8 cellular contexts compared by ENCODE assay signal in the genomic region with DNA sequence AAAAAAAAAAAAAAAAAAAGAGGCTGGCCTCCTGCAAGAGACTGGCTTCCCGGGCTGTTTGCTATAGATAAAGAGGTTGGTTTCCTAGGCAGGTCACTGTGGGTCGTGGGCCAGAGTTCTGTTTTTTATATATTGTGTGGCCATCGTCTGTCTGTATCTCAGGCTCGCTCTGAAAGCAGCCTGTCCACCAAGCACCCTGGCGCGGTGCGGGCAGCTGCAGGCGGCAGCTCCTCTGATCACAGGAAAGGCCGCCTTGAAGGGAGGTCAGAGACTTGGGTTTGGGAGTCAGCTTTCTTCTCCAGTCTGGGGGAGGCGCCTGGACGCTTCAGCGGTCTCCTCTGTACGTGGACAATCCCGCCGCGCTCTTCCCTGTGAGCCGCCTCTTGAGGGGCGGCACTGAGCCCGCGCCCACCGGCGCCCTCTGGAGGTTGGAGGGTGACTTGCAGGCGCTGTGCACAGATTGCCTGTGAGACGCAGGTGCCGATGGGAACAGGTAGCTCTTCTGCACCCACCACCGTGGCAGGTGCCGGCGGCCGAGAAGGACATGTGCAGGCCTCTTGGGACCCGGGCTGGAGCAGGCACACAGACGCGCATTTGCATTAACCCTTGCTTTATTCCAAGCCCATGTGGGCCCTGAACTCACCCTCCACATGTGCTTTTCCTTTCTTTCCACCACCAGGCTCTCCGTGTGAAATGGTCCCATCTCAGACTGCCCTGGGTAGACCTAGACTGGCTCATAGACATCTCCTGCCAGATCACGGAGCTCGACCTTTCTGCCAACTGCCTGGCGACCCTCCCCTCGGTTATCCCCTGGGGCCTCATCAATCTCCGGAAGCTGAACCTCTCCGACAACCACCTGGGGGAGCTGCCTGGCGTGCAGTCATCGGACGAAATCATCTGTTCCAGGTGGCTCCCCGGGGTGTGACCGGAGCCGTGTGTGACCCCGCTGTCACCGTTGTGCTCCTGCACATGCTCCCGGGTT.
DNase-seq lines count a peak whose midpoint lies in the region; ATAC-seq, FAIRE-seq and TF ChIP-seq lines count a peak whose summit lies in the region.

No MANE protein-coding gene starts in this region.

- ATAC-seq in GM18868 (IDR thresholded peaks at IDR 0.05; ENCODE audit: unreplicated experiment) (peak; percentile 86), HG03159 (IDR thresholded peaks at IDR 0.05; ENCODE audit: unreplicated experiment) (peak; percentile 70), HepG2 (peak; percentile 90)

- intact Hi-C loops in HepG2 (cut with micrococcal nuclease; ENCODE audit: unreplicated experiment), result no loop called here

- no peak overlapping the region for H3K27ac ChIP-seq in AG04450 (ENCODE audit: low read depth, low read length)
- no peak overlapping the region for H3K27ac ChIP-seq in coronary artery
- no peak overlapping the region for H3K27ac ChIP-seq in HepG2 (ENCODE audit: extremely low read length, insufficient read depth, low read length)

- peak overlapping the region; percentile 55 for H3K9ac ChIP-seq in HepG2 (ENCODE audit: insufficient read depth, low read depth, low read length)

- H4K20me1 ChIP-seq in HepG2 (ENCODE audit: insufficient read depth, low read length), result no peaks in the 10 kb centered on the region

- no peak for TF ChIP-seq POLR2A in HepG2 (IDR thresholded peaks at IDR 0.05; ENCODE audit: insufficient read depth in 1 of 2, low read depth in 2 of 2, low read length in 2 of 2)

- CTCF ChIA-PET in AG04450 (lab: Charles Lee) (interaction anchor here (0.6 to 6.2 kb wide), 96 partner anchors 8 to 659 kb away, joined by 3 to 251 read pairs (median 4); partner anchors contain the start of genes ALDH1A3, CHSY1 and LRRK1), HepG2 (lab: Yijun Ruan, JAX; ENCODE audit: low intra/inter-chr PET ratio, low total read pairs) (interaction anchor here (3.1 to 5.0 kb wide), 2 partner anchors 91 to 380 kb away, joined by 15 to 63 read pairs; partner anchors contain the start of gene LRRK1)

- no TSS peak for BruUV-seq in HepG2 (replicated peaks; lab: Mats Ljungman, UMichigan)

- DNase-seq in AG04450 (ENCODE audit: low read depth, low spot score) (no peak), NCI-H2227 (lab: John Stamatoyannopoulos, UW; ENCODE audit: unreplicated experiment) (peak; percentile 86), coronary artery (ENCODE audit: low spot score) (peak; percentile 79), HepG2 (ENCODE audit: low spot score) (peak; percentile 64)
- peak; percentile 74 to 89 for DNase-seq in activated CD4-positive, alpha-beta T cell treated with anti-CD3 and anti-CD28 coated beads for 4 hours
- DNase-seq in stimulated activated CD4-positive, alpha-beta T cell treated with anti-CD3 and anti-CD28 coated beads, Interleukin-2, amount 100 ng/mL, for 4 hours (ENCODE audit: low read depth), result peak; percentile 76

- H3K4me3 ChIP-seq in AG04450 (ENCODE audit: low read depth, low read length) (peak overlapping the region; percentile 54), coronary artery (peak overlapping the region; percentile 60), HepG2 (replicated peaks in 1 of 3; ENCODE audit: insufficient read depth in 1 of 3, low read depth in 2 of 3, low read length in 3 of 3) (peak overlapping the region; percentile 65 to 77 (median 68))

- H3K4me2 ChIP-seq in HepG2 (ENCODE audit: low read depth, low read length), result peak overlapping the region; percentile 83

- POLR2A ChIA-PET in AG04450 (lab: Yijun Ruan, JAX), result interaction anchor here (0.8 to 1.3 kb wide), 2 partner anchors 89 to 252 kb away, joined by 3 to 4 read pairs; partner anchors contain the start of gene LRRK1
- POLR2A ChIA-PET in HepG2 (lab: Yijun Ruan, JAX), result interaction anchor here (0.5 kb wide), 1 partner anchor 267 kb away, joined by 3 read pairs; no protein-coding TSS in a partner anchor

- FAIRE-seq in HepG2 (lab: Jason Lieb, UNC), result no peak

- no peaks in the 10 kb centered on the region for H3K36me3 ChIP-seq in HepG2 (replicated peaks in 1 of 2; ENCODE audit: control insufficient read depth in 1 of 2, insufficient read depth in 2 of 2, low read length in 2 of 2)

- TF ChIP-seq EP300 in HepG2 (IDR thresholded peaks at IDR 0.05; ENCODE audit: low read depth in 2 of 2, low read length in 2 of 2), result no peak
- TF ChIP-seq EP300 in HepG2 (CRISPR knock-in tag; IDR thresholded peaks at IDR 0.05; ENCODE audit: borderline replicate concordance), result no peak

- in situ Hi-C loops in HepG2 (cut with HindIII; ENCODE audit: extremely low pct_ligation_motif_present, low pct_unique_long_range_greater_than_20kb), result loop anchor here (5.0 to 25.0 kb wide), 2 partner anchors 91 to 346 kb away; partner anchors contain the start of gene LRRK1

- TF ChIP-seq CTCF in AG04450 (IDR thresholded peaks at IDR 0.05; ENCODE audit: low read depth, low read length) (peak; percentile 97), coronary artery (IDR thresholded peaks at IDR 0.05) (peak; percentile 98), HepG2 (CRISPR knock-in tag; IDR thresholded peaks at IDR 0.05) (peak; percentile 95)

- H3K9me3 ChIP-seq in AG04450 (ENCODE audit: control insufficient read depth, insufficient read depth, low read length) (peaks cover 20% of the 10 kb centered on the region), HepG2 (ENCODE audit: low read length) (0 out of 2 replicates have a peak, but pooled peaks cover 6% of the 10 kb centered on the region)

- peak overlapping the region; percentile 68 for H2AFZ ChIP-seq in HepG2 (ENCODE audit: low read length)

- H3K27me3 ChIP-seq in AG04450 (ENCODE audit: control insufficient read depth, insufficient read depth, low read length), result no peaks in the 10 kb centered on the region
- peaks cover 6 to 31% of the 10 kb centered on the region in 2 experiments; a peak in 3 of 5 replicates for H3K27me3 ChIP-seq in HepG2 (ENCODE audit: control insufficient read depth in 1 of 2, insufficient read depth in 2 of 2, low read length in 2 of 2)

- peak; percentile 38; the same call in 1 of the 2 replicates for TF ChIP-seq RAD21 in HepG2 (CRISPR knock-in tag; IDR thresholded peaks at IDR 0.05)

- no peaks in the 10 kb centered on the region for H3K79me2 ChIP-seq in HepG2 (ENCODE audit: insufficient read depth, low read length)

- WGBS in HepG2 (ENCODE audit: low lambda C conversion rate), result 42% methylated on average over 18 of the region's 48 CpGs

- peaks cover 18% of the 10 kb centered on the region for H3K4me1 ChIP-seq in HepG2 (ENCODE audit: insufficient read depth, low read length)

TF ChIP-seq in HepG2, 621 proteins besides CTCF, POLR2A, EP300 and RAD21 (continues in another document):
- no peak for TF ChIP-seq NR2F1 (CRISPR knock-in tag; IDR thresholded peaks at IDR 0.05)
- TF ChIP-seq NR1H2 (CRISPR knock-in tag; IDR thresholded peaks at IDR 0.05; ENCODE audit: borderline replicate concordance, low read depth), result no peak
- TF ChIP-seq, protein P1, sequence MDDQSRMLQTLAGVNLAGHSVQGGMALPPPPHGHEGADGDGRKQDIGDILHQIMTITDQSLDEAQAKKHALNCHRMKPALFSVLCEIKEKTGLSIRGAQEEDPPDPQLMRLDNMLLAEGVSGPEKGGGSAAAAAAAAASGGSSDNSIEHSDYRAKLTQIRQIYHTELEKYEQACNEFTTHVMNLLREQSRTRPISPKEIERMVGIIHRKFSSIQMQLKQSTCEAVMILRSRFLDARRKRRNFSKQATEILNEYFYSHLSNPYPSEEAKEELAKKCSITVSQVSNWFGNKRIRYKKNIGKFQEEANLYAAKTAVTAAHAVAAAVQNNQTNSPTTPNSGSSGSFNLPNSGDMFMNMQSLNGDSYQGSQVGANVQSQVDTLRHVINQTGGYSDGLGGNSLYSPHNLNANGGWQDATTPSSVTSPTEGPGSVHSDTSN (CRISPR knock-in tag; IDR thresholded peaks at IDR 0.05; ENCODE audit: borderline replicate concordance), result no peak
- TF ChIP-seq ZNF580 (CRISPR knock-in tag; IDR thresholded peaks at IDR 0.05; ENCODE audit: borderline replicate concordance, low read depth), result no peak
- TF ChIP-seq PHF8 (CRISPR knock-in tag; IDR thresholded peaks at IDR 0.05), result peak; percentile 63
- no peak for TF ChIP-seq TRIM24 (CRISPR knock-in tag; IDR thresholded peaks at IDR 0.05)
- TF ChIP-seq ZNF160 (CRISPR knock-in tag; IDR thresholded peaks at IDR 0.05), result no peak
- TF ChIP-seq TEAD3 (CRISPR knock-in tag; optimal IDR thresholded peaks at IDR 0.05; ENCODE audit: borderline replicate concordance), result no peak
- TF ChIP-seq KLF12 (CRISPR knock-in tag; IDR thresholded peaks at IDR 0.05; ENCODE audit: borderline replicate concordance), result no peak
- no peak for TF ChIP-seq SNAPC2 (CRISPR knock-in tag; IDR thresholded peaks at IDR 0.05)
- 0 out of 2 replicates have a peak, but pooled peaks have one; percentile 33 for TF ChIP-seq ARID5B (CRISPR knock-in tag; IDR thresholded peaks at IDR 0.05)
- no peak for TF ChIP-seq MAFG (CRISPR knock-in tag; IDR thresholded peaks at IDR 0.05)
